Comparison of ENCODE assay signal across 19 cellular contexts in genomic region chr3:7095116-7095515, GRCh38.
"Had no signal": no experiment of that assay in that cellular context is flagged by ENCODE, and none has a peak within 500 bp of the region (broad histone marks: within the 10 kb centered on the region; RNA-seq: fewer than 3 reads in every experiment).

No MANE protein-coding gene starts in this region.

- H3K36me3 ChIP-seq: left ventricle myocardium inferior, lower lobe of right lung, spleen, tibial artery, upper lobe of right lung, vagina had no signal

- H3K9me3 ChIP-seq: psoas muscle, tibial artery, upper lobe of right lung, vagina had no signal

- H2AFZ ChIP-seq: hepatocyte had no signal

- ATAC-seq: lower lobe of right lung; psoas muscle; sciatic nerve; stimulated activated memory B cell treated with anti-CD40 and anti-IgM and Interleukin-4, amounts not matched to agents 10 μg/mL and 1 μg/mL and 100 μg/mL, for 72 hours; upper lobe of right lung had no signal

- H3K4me1 Mint-ChIP-seq: memory B cell; nephron progenitor cell; stimulated activated memory B cell treated with anti-CD40 and anti-IgM and Interleukin-4, amounts not matched to agents 10 μg/mL and 1 μg/mL and 100 μg/mL, for 72 hours had no signal

- H3K4me3 Mint-ChIP-seq: memory B cell; nephron progenitor cell; stimulated activated memory B cell treated with anti-CD40 and anti-IgM and Interleukin-4, amounts not matched to agents 10 μg/mL and 1 μg/mL and 100 μg/mL, for 72 hours; stimulated activated naive CD8-positive, alpha-beta T cell treated with anti-CD3 and anti-CD28 coated beads, Interleukin-15, Interleukin-2, amounts not matched to agents 100 ng/mL and 50 ng/mL, for 24 hours had no signal

- H3K27me3 ChIP-seq: hepatocyte, spleen, tibial artery, upper lobe of right lung, vagina had no signal

- H3K27ac ChIP-seq: hepatocyte, left ventricle myocardium inferior, lower lobe of right lung, psoas muscle, spleen, tibial artery, upper lobe of right lung, vagina had no signal

- H3K79me2 ChIP-seq: hepatocyte had no signal

- H3K4me1 ChIP-seq: left ventricle myocardium inferior, lower lobe of right lung, psoas muscle, spleen, tibial artery, upper lobe of right lung, vagina had no signal

- H3K4me2 ChIP-seq: hepatocyte had no signal

- H3K27ac Mint-ChIP-seq: memory B cell; nephron progenitor cell; stimulated activated memory B cell treated with anti-CD40 and anti-IgM and Interleukin-4, amounts not matched to agents 10 μg/mL and 1 μg/mL and 100 μg/mL, for 72 hours; stimulated activated naive CD8-positive, alpha-beta T cell treated with anti-CD3 and anti-CD28 coated beads, Interleukin-15, Interleukin-2, amounts not matched to agents 100 ng/mL and 50 ng/mL, for 24 hours had no signal

- H3K9me3 Mint-ChIP-seq: stimulated activated naive CD8-positive, alpha-beta T cell treated with anti-CD3 and anti-CD28 coated beads, Interleukin-15, Interleukin-2, amounts not matched to agents 100 ng/mL and 50 ng/mL, for 24 hours had no signal

- H3K36me3 Mint-ChIP-seq: memory B cell; stimulated activated memory B cell treated with anti-CD40 and anti-IgM and Interleukin-4, amounts not matched to agents 10 μg/mL and 1 μg/mL and 100 μg/mL, for 72 hours had no signal

- H3K27me3 Mint-ChIP-seq: memory B cell; stimulated activated memory B cell treated with anti-CD40 and anti-IgM and Interleukin-4, amounts not matched to agents 10 μg/mL and 1 μg/mL and 100 μg/mL, for 72 hours; stimulated activated naive CD8-positive, alpha-beta T cell treated with anti-CD3 and anti-CD28 coated beads, Interleukin-15, Interleukin-2, amounts not matched to agents 100 ng/mL and 50 ng/mL, for 24 hours had no signal

- H3K4me3 ChIP-seq: hepatocyte, left ventricle myocardium inferior, lower lobe of right lung, psoas muscle, spleen, tibial artery, upper lobe of right lung, vagina had no signal

- DNase-seq: foreskin melanocyte; head of caudate nucleus; left ventricle myocardium inferior; lower lobe of right lung; midbrain; nephron progenitor cell; psoas muscle; spleen; stimulated activated CD4-positive, alpha-beta T cell treated with anti-CD3 and anti-CD28 coated beads, Interleukin-15, amount 100 ng/mL, for 24 hours; stimulated activated CD4-positive, alpha-beta T cell treated with anti-CD3 and anti-CD28 coated beads, Interleukin-1b, Interleukin-23, amount 100 ng/mL, for 48 hours; stimulated activated CD4-positive, alpha-beta T cell treated with anti-CD3 and anti-CD28 coated beads, Interleukin-4, amount 100 ng/mL, for 24 hours; tibial artery; upper lobe of right lung had no signal
